1 cellular context compared by ENCODE assay signal in genomic region chr10:34520510-34520909, GRCh38.
TF ChIP-seq lines count a peak whose summit lies in the region.

No MANE protein-coding gene starts in this region.

TF ChIP-seq in GM12878, 131 proteins besides CTCF, POLR2A, EP300 and RAD21 (continued from another document):
- TF ChIP-seq, protein P1, sequence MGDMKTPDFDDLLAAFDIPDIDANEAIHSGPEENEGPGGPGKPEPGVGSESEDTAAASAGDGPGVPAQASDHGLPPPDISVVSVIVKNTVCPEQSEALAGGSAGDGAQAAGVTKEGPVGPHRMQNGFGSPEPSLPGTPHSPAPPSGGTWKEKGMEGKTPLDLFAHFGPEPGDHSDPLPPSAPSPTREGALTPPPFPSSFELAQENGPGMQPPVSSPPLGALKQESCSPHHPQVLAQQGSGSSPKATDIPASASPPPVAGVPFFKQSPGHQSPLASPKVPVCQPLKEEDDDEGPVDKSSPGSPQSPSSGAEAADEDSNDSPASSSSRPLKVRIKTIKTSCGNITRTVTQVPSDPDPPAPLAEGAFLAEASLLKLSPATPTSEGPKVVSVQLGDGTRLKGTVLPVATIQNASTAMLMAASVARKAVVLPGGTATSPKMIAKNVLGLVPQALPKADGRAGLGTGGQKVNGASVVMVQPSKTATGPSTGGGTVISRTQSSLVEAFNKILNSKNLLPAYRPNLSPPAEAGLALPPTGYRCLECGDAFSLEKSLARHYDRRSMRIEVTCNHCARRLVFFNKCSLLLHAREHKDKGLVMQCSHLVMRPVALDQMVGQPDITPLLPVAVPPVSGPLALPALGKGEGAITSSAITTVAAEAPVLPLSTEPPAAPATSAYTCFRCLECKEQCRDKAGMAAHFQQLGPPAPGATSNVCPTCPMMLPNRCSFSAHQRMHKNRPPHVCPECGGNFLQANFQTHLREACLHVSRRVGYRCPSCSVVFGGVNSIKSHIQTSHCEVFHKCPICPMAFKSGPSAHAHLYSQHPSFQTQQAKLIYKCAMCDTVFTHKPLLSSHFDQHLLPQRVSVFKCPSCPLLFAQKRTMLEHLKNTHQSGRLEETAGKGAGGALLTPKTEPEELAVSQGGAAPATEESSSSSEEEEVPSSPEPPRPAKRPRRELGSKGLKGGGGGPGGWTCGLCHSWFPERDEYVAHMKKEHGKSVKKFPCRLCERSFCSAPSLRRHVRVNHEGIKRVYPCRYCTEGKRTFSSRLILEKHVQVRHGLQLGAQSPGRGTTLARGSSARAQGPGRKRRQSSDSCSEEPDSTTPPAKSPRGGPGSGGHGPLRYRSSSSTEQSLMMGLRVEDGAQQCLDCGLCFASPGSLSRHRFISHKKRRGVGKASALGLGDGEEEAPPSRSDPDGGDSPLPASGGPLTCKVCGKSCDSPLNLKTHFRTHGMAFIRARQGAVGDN (IDR thresholded peaks at IDR 0.05): no peak
- TF ChIP-seq POU2F2 (IDR thresholded peaks at IDR 0.05; ENCODE audit: borderline replicate concordance, low read depth, low read length) (no peak), SP1 (IDR thresholded peaks at IDR 0.05; ENCODE audit: low read depth, low read length) (no peak)
